Comparison of ENCODE assay signal across 2 cellular contexts in genomic region chr12:53048033-53048779, GRCh38.
A peak's percentile ranks its signal among the peaks of the same experiment; 100 is the strongest.
TF ChIP-seq lines count a peak whose summit lies in the region.

No MANE protein-coding gene starts in this region.

TF ChIP-seq in IMR-90, 13 proteins besides CTCF, POLR2A, EP300 and RAD21 (continued from another document):
- no peak for TF ChIP-seq MAFK (IDR thresholded peaks at IDR 0.05; ENCODE audit: low read depth, low read length)
- TF ChIP-seq RCOR1 (IDR thresholded peaks at IDR 0.05; ENCODE audit: insufficient replicate concordance, low read length), result no peak
- TF ChIP-seq NFE2L2 (IDR thresholded peaks at IDR 0.05; ENCODE audit: low read depth, low read length), result no peak
- TF ChIP-seq USF2 (IDR thresholded peaks at IDR 0.05; ENCODE audit: low read depth, low read length), result no peak
- TF ChIP-seq MXI1 (IDR thresholded peaks at IDR 0.05; ENCODE audit: borderline replicate concordance, low read depth, low read length), result peak; percentile 34; the same call in 1 of the 2 replicates
TF ChIP-seq in IMR-90: peak in this region for 1.

TF ChIP-seq in HEK293T, 16 proteins besides CTCF, POLR2A, EP300 and RAD21 (continued from another document):
- TF ChIP-seq BHLHE40 (IDR thresholded peaks at IDR 0.05; ENCODE audit: borderline replicate concordance), result no peak
- TF ChIP-seq FOXK2 (IDR thresholded peaks at IDR 0.05), result no peak
- TF ChIP-seq TARDBP (IDR thresholded peaks at IDR 0.05), result no peak
- no peak for TF ChIP-seq L3MBTL2 (conservative IDR thresholded peaks at IDR 0.05)
- TF ChIP-seq PKNOX1 (IDR thresholded peaks at IDR 0.05), result no peak
- no peak for TF ChIP-seq FOXA1 (IDR thresholded peaks at IDR 0.05)
- no peak for TF ChIP-seq CTBP1 (IDR thresholded peaks at IDR 0.05; ENCODE audit: borderline replicate concordance)
